Comparison of ENCODE assay signal across 8 cellular contexts in genomic region chrX:47561653-47562151, GRCh38. TPM values are rescaled to one million over a fixed set of nuclear protein-coding genes. Genes with fewer than 3 reads are reported as not detected.
DNase-seq lines count a peak whose midpoint lies in the region; ATAC-seq and TF ChIP-seq lines count a peak whose summit lies in the region.

No MANE protein-coding gene starts in this region.

- H3K9me3 ChIP-seq in GM23248 (ENCODE audit: low read depth) (no peaks in the 10 kb centered on the region), WERI-Rb-1 (ENCODE audit: severe bottlenecking) (no peaks in the 10 kb centered on the region)

- H3K4me3 ChIP-seq in GM23248 (peak overlapping the region; percentile 89), WERI-Rb-1 (ENCODE audit: low read depth, low read length) (peak overlapping the region; percentile 42), foreskin fibroblast (ENCODE audit: low read depth in 1 of 2, low read length in 2 of 2) (peak overlapping the region; percentile 75 to 87), skeletal muscle cell (ENCODE audit: low read depth, low read length) (peak overlapping the region; percentile 66)

- H3K79me2 ChIP-seq in GM23248 (ENCODE audit: insufficient read depth), result peaks cover 43% of the 10 kb centered on the region

- H3K4me1 ChIP-seq in GM23248 (ENCODE audit: insufficient read depth), result peaks cover 10% of the 10 kb centered on the region; the same call in 1 of the 2 replicates

- H4K20me1 ChIP-seq in GM23248 (ENCODE audit: insufficient read depth), result no peaks in the 10 kb centered on the region

- WGBS in GM23248 (ENCODE audit: low coverage in 1 of 2, low lambda C conversion rate in 2 of 2, missing lambda C conversion rate in 2 of 2), 2 experiments, result 0 to 1% methylated on average over 5 to 10 of the region's 10 CpGs

- in situ Hi-C loops in GM23248 (cut with MboI), result no loop called here

- DNase-seq in GM23248 (no peak), WERI-Rb-1 (no peak), foreskin fibroblast (no peak), skeletal muscle cell (ENCODE audit: low read depth) (no peak), SHP77 treated with DMSO at 0.1 percent for 48 hours (lab: John Stamatoyannopoulos, UW) (no peak)

- H3K27me3 ChIP-seq in GM23248 (replicated peaks; ENCODE audit: insufficient read depth) (no peaks in the 10 kb centered on the region), WERI-Rb-1 (ENCODE audit: insufficient read depth, low read depth, severe bottlenecking) (peaks cover 11% of the 10 kb centered on the region)

- H3K27ac ChIP-seq in GM23248, result peak overlapping the region; percentile 96
- peak overlapping the region; percentile 82 for H3K27ac ChIP-seq in WERI-Rb-1

- H3K36me3 ChIP-seq in GM23248 (ENCODE audit: low read depth) (no peaks in the 10 kb centered on the region), WERI-Rb-1 (no peaks in the 10 kb centered on the region; the same call in 1 of the 2 replicates)

- H3K9me2 ChIP-seq in GM23248 (ENCODE audit: insufficient read depth), result no peaks in the 10 kb centered on the region

- H2AFZ ChIP-seq in GM23248, result no peak overlapping the region

- no peaks in the 10 kb centered on the region for H3F3A ChIP-seq in GM23248 (ENCODE audit: insufficient read depth)

- no peak for ATAC-seq in GM19023 (IDR thresholded peaks at IDR 0.05; ENCODE audit: unreplicated experiment)
- ATAC-seq in HG03196 (IDR thresholded peaks at IDR 0.05; ENCODE audit: unreplicated experiment), result no peak
- ATAC-seq in GM19351 (IDR thresholded peaks at IDR 0.05; ENCODE audit: unreplicated experiment), result no peak

- peak overlapping the region; percentile 80 for H3K4me2 ChIP-seq in GM23248 (ENCODE audit: unreplicated experiment)

- peak overlapping the region; percentile 97 for H3K9ac ChIP-seq in GM23248

- no peak for TF ChIP-seq CTCF in WERI-Rb-1 (IDR thresholded peaks at IDR 0.05; ENCODE audit: low read depth, low read length)
- TF ChIP-seq CTCF in foreskin fibroblast (IDR thresholded peaks at IDR 0.05; ENCODE audit: low read depth, low read length), result no peak

RNA-seq across cellular contexts. Expression of gene ARAF, which starts 0.7 kb away (rescaled TPM):
- total RNA-seq in GM23248 (2014; rRNA removed; shearing (Covaris generic)), result 21.4 and 32.0 TPM in 2 replicates
- 74.8 and 78.0 TPM in 2 replicates for polyA plus RNA-seq in GM23248 (2016; fragmentation: Nextera tagmentation; extraction: Ambion mirVana)

RNA-seq across cellular contexts. Expression of gene TIMP1, which starts 20.5 kb away (rescaled TPM):
- total RNA-seq in GM23248 (2014; rRNA removed; shearing (Covaris generic)), result 2,871 and 4,277 TPM in 2 replicates
- 13,908 and 14,059 TPM in 2 replicates for polyA plus RNA-seq in GM23248 (2016; fragmentation: Nextera tagmentation; extraction: Ambion mirVana)

RNA-seq across cellular contexts. Expression of gene SYN1, which starts 58.0 kb away (rescaled TPM):
- not detected in 2 replicates for total RNA-seq in GM23248 (2014; rRNA removed; shearing (Covaris generic))
- 0.32 and 0.34 TPM in 2 replicates for polyA plus RNA-seq in GM23248 (2016; fragmentation: Nextera tagmentation; extraction: Ambion mirVana)
